In the genomic region with DNA sequence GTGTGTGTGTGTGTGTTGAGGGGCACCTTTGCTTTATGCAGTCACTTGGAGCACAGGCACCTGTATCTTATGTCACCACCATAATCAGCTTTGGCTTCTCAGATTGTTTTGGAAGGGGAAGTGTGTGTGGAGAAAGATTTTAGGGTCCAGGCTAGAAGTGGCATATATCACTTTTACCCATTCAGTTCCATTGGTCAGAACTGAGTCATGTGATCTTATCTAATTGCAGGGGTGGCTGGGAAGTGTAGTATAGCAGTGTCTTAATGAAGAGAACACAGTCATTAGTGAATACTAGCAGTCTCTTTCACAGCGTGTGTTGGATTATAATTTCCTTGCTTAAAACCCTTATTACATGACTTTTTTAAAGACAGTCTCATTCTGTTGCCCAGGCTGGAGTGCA, we compare ENCODE assay signal across 14 cellular contexts. TPM values are rescaled to one million over a fixed set of nuclear protein-coding genes. Genes with fewer than 3 reads are reported as not detected.
DNase-seq lines count a peak whose midpoint lies in the region; ATAC-seq and TF ChIP-seq lines count a peak whose summit lies in the region.
"Had no signal": no experiment of that assay in that cellular context is flagged by ENCODE, and none has a peak within 500 bp of the region (broad histone marks: within the 10 kb centered on the region; RNA-seq: fewer than 3 reads in every experiment).

No MANE protein-coding gene starts in this region.

- H3K4me1 ChIP-seq in osteoblast (ENCODE audit: insufficient read depth, low read length) = no peaks in the 10 kb centered on the region
- H3K4me1 ChIP-seq in GM23248 (ENCODE audit: insufficient read depth) = no peaks in the 10 kb centered on the region
- H3K4me1 ChIP-seq: right atrium auricular region, testis had no signal

- H3K4me1 Mint-ChIP-seq in activated T-helper 17 cell treated with anti-CD3 and anti-CD28 coated beads, Interleukin-2, amount 50 U/mL, for 72 hours = peaks cover 43% of the 10 kb centered on the region

- no peak for TF ChIP-seq CTCF in osteoblast (IDR thresholded peaks at IDR 0.05; ENCODE audit: extremely low read depth, low read depth, low read length)

- H3K4me3 ChIP-seq in osteoblast (ENCODE audit: insufficient read depth, low read length) = no peak overlapping the region
- H3K4me3 ChIP-seq in GM23248 = no peak overlapping the region
- H3K4me3 ChIP-seq: right atrium auricular region, testis had no signal

- H3K9me3 ChIP-seq in osteoblast (ENCODE audit: low read depth, low read length) (no peaks in the 10 kb centered on the region), GM23248 (ENCODE audit: low read depth) (no peaks in the 10 kb centered on the region)
- H3K9me3 ChIP-seq: right atrium auricular region, testis had no signal

- H3K9ac ChIP-seq in GM23248 = no peak overlapping the region

- H3F3A ChIP-seq in GM23248 (ENCODE audit: insufficient read depth) = 0 out of 2 replicates have a peak, but pooled peaks cover 14% of the 10 kb centered on the region

- no peaks in the 10 kb centered on the region for H3K36me3 ChIP-seq in osteoblast (ENCODE audit: insufficient read depth, low read length)
- H3K36me3 ChIP-seq in GM23248 (ENCODE audit: low read depth) = no peaks in the 10 kb centered on the region
- H3K36me3 ChIP-seq: right atrium auricular region had no signal

- no peaks in the 10 kb centered on the region for H3K27me3 ChIP-seq in osteoblast (ENCODE audit: insufficient read depth, low read length)
- no peaks in the 10 kb centered on the region for H3K27me3 ChIP-seq in GM23248 (replicated peaks; ENCODE audit: insufficient read depth)
- H3K27me3 ChIP-seq: right atrium auricular region, testis had no signal

- 81 to 84% methylated on average over 1 of the region's 1 CpG for WGBS in GM23248 (ENCODE audit: low coverage in 1 of 2, low lambda C conversion rate in 2 of 2, missing lambda C conversion rate in 2 of 2), 2 experiments

- in situ Hi-C loops in GM23248 (cut with MboI) = no loop called here

- H2AFZ ChIP-seq in osteoblast (ENCODE audit: low read length) (no peak overlapping the region), GM23248 (no peak overlapping the region)

- H3K9me2 ChIP-seq in GM23248 (ENCODE audit: insufficient read depth) = no peaks in the 10 kb centered on the region

- H4K20me1 ChIP-seq in osteoblast (ENCODE audit: insufficient read depth, low read length) (peaks cover 25% of the 10 kb centered on the region), GM23248 (ENCODE audit: insufficient read depth) (peaks cover 19% of the 10 kb centered on the region; the same call in 1 of the 2 replicates)

- H3K9me3 Mint-ChIP-seq in activated T-helper 17 cell treated with anti-CD3 and anti-CD28 coated beads, Interleukin-2, amount 50 U/mL, for 72 hours = no peaks in the 10 kb centered on the region

- no peak overlapping the region for H3K4me2 ChIP-seq in osteoblast (ENCODE audit: insufficient read depth, low read length)
- H3K4me2 ChIP-seq in GM23248 (ENCODE audit: unreplicated experiment) = no peak overlapping the region

- peaks cover 89% of the 10 kb centered on the region for H3K79me2 ChIP-seq in osteoblast (ENCODE audit: insufficient read depth, low read length)
- H3K79me2 ChIP-seq in GM23248 (ENCODE audit: insufficient read depth) = peaks cover 99% of the 10 kb centered on the region

- peak; percentile 40 for DNase-seq in NCI-H2171 treated with DMSO at 0.1 percent for 48 hours (lab: John Stamatoyannopoulos, UW)
- DNase-seq in NCI-H2171 (lab: John Stamatoyannopoulos, UW) = no peak
- peak; percentile 57 for DNase-seq in NAMALWA (ENCODE audit: low spot score)
- peak; percentile 37 for DNase-seq in osteoblast (ENCODE audit: insufficient read length, low spot score, missing footprints)
- no peak for DNase-seq in GF-D8 (lab: John Stamatoyannopoulos, UW)
- no peak for DNase-seq in GM23248
- DNase-seq: activated gamma-delta T cell, DMS53, NCI-H1930, RPMI8226, testis had no signal

- H3K27ac Mint-ChIP-seq in activated T-helper 17 cell treated with anti-CD3 and anti-CD28 coated beads, Interleukin-2, amount 50 U/mL, for 72 hours = no peak overlapping the region

- H3K36me3 Mint-ChIP-seq in activated T-helper 17 cell treated with anti-CD3 and anti-CD28 coated beads, Interleukin-2, amount 50 U/mL, for 72 hours (ENCODE audit: low read depth) = no peaks in the 10 kb centered on the region

- no peaks in the 10 kb centered on the region for H3K27me3 Mint-ChIP-seq in activated T-helper 17 cell treated with anti-CD3 and anti-CD28 coated beads, Interleukin-2, amount 50 U/mL, for 72 hours

- H3K4me3 Mint-ChIP-seq in activated T-helper 17 cell treated with anti-CD3 and anti-CD28 coated beads, Interleukin-2, amount 50 U/mL, for 72 hours = no peak overlapping the region

- H3K27ac ChIP-seq in osteoblast (ENCODE audit: low read depth, low read length) = no peak overlapping the region
- H3K27ac ChIP-seq in GM23248 = no peak overlapping the region
- H3K27ac ChIP-seq: right atrium auricular region, testis had no signal

- peak; percentile 70 for ATAC-seq in activated T-helper 17 cell treated with anti-CD3 and anti-CD28 coated beads, Interleukin-2, amount 50 U/mL, for 72 hours (replicated peaks)
- ATAC-seq in GM18873 (IDR thresholded peaks at IDR 0.05; ENCODE audit: low FRiP score, unreplicated experiment) = no peak

RNA-seq across cellular contexts. Expression of a gene that starts 20.6 kb away (rescaled TPM):
- total RNA-seq in activated T-helper 17 cell treated with anti-CD3 and anti-CD28 coated beads, Interleukin-2, amount 50 U/mL, for 72 hours = 10 to 100 TPM; 37.5 to 41.6 TPM
- 41.6 and 42.4 TPM in 2 replicates for total RNA-seq in osteoblast
- 42.4 and 42.6 TPM in 2 replicates for total RNA-seq in GM23248 (2014; rRNA removed; shearing (Covaris generic))
- 38.4 and 43.2 TPM in 2 replicates for polyA plus RNA-seq in GM23248 (2016; fragmentation: Nextera tagmentation; extraction: Ambion mirVana)

Comparison
In these comparisons a context has a peak if more than half of its experiments do, and no peak if none do; other contexts are left out.
1. DNase-seq: peak in NCI-H2171 treated with DMSO at 0.1 percent for 48 hours (single experiment), NAMALWA (single experiment) and osteoblast (single experiment); none in NCI-H2171 (single experiment), GF-D8 (single experiment) and GM23248 (single experiment).